31 cellular contexts compared by ENCODE assay signal in the genomic region with DNA sequence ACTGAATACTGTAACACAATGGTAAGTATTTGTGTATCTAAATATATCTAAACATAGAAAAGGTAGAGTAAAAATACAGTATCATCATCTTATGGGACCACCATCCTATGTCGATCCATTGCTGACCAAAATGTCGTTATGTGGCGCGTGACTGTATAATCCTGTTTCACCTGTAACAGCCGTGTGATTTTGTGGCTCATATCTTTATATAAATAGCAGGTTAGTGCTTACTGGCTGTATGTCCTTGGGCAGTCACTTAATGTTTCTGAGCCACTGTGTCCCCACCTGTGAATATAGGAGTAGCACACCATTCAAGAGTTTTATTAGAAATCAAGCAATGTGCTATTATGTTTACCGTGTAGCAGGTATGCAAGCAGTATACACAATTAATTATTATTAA.
"Had no signal": no experiment of that assay in that cellular context is flagged by ENCODE, and none has a peak within 500 bp of the region (broad histone marks: within the 10 kb centered on the region; RNA-seq: fewer than 3 reads in every experiment).

No MANE protein-coding gene starts in this region.

- H3K27me3 ChIP-seq: adrenal gland, breast epithelium, cardiac muscle cell, colonic mucosa had no signal

- DNase-seq: activated B cell treated with CpG ODN at 0.5 μM for 24 hours; activated CD4-positive, alpha-beta memory T cell treated with anti-CD3 and anti-CD28 coated beads for 36 hours; activated CD4-positive, alpha-beta T cell treated with anti-CD3 and anti-CD28 coated beads for 36 hours; activated CD4-positive, alpha-beta T cell treated with anti-CD3 and anti-CD28 coated beads, Interleukin-2, amount 10 ng/mL, durations not matched to agents 24 days and 14 days; activated CD4-positive, CD25-positive, alpha-beta regulatory T cell treated with anti-CD3 and anti-CD28 coated beads, Interleukin-2, amount 50 U/mL, for 72 hours; activated CD8-positive, alpha-beta memory T cell treated with anti-CD3 and anti-CD28 coated beads, Interleukin-2, amount 10 ng/mL, durations not matched to agents 7 days and 5 days; activated CD8-positive, alpha-beta memory T cell treated with anti-CD3 and anti-CD28 coated beads, Interleukin-2, amount 50 U/mL, for 4 hours; activated CD8-positive, alpha-beta T cell treated with anti-CD3 and anti-CD28 coated beads, Interleukin-2, amount 10 ng/mL, durations not matched to agents 7 days and 5 days; activated effector memory CD4-positive, alpha-beta T cell treated with anti-CD3 and anti-CD28 coated beads, Interleukin-2, amount 50 U/mL, for 16 hours; activated naive CD4-positive, alpha-beta T cell treated with anti-CD3 and anti-CD28 coated beads for 36 hours; activated naive CD8-positive, alpha-beta T cell treated with anti-CD3 and anti-CD28 coated beads for 36 hours; activated naive CD8-positive, alpha-beta T cell treated with anti-CD3 and anti-CD28 coated beads, Interleukin-2, amount 50 U/mL, for 24 hours; activated T-cell treated with anti-CD3 and anti-CD28 coated beads, Interleukin-2, amount 50 U/mL, for 1 hour; activated T-cell treated with anti-CD3 and anti-CD28 coated beads, Interleukin-2, amount 50 U/mL, for 48 hours; adrenal gland; amygdala; aorta; central memory CD4-positive, alpha-beta T cell; cerebellar nuclear complex; colonic mucosa; dorsolateral prefrontal cortex; effector memory CD4-positive, alpha-beta T cell; endodermal cell; foreskin fibroblast; T-helper 1 cell; T-helper 17 cell; T1000; WERI-Rb-1 had no signal

- H3K4me3 ChIP-seq: adrenal gland, breast epithelium, cardiac muscle cell, colonic mucosa, dorsolateral prefrontal cortex had no signal

- H3K27ac ChIP-seq: adrenal gland, breast epithelium, colonic mucosa, dorsolateral prefrontal cortex, WERI-Rb-1 had no signal

- H3K36me3 ChIP-seq: adrenal gland, breast epithelium, cardiac muscle cell, colonic mucosa, WERI-Rb-1 had no signal

- H3K4me1 ChIP-seq: adrenal gland, breast epithelium had no signal

- H3K9me3 ChIP-seq: adrenal gland, breast epithelium, colonic mucosa had no signal

- FAIRE-seq: frontal cortex had no signal
